In the genomic region with DNA sequence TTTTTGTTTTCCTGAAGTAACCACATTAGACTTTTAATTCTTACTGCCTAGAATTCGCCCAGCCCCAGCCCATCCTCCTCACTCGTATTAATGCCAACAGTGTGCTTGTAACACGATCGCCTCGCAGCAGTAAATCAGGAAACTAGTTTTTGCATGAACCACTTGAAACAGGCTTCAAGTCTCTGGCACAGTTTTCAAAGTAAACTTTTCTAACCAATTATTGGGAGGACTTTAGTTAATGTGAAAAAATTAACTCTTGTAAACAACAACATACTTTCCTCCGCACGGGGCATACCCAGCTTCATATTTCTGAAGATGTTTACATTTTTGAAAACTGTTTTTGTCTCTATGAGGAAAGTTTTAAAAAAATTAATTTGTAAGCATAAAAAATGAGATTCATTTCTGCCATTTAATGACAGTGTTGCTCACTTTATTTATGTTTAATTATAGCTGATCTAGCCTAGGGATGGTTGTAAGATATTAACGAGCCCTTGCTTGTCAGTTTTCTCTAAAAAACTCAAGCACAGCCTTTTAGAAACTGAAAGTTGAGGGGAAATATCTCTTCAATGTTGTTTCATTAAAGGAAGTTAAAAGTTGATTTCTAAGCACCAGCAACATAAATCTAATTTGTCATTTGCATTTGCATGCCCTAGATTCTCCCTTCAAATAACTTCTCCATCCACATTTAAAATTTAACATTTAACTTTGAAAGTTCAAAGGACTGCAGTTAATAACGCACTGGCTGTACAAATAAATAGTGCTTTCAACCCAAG, we compare ENCODE assay signal across 8 cellular contexts. TPM values are rescaled to one million over a fixed set of nuclear protein-coding genes. Genes with fewer than 3 reads are reported as not detected.
DNase-seq lines count a peak whose midpoint lies in the region; ATAC-seq and TF ChIP-seq lines count a peak whose summit lies in the region.

No MANE protein-coding gene starts in this region.

- H3K36me3 ChIP-seq in aorta (ENCODE audit: control insufficient read depth in 1 of 2, insufficient read depth in 2 of 2, low read length in 1 of 2) = no peaks in the 10 kb centered on the region

- peaks cover 20% of the 10 kb centered on the region for H3K4me1 Mint-ChIP-seq in activated B cell treated with CpG ODN at 0.5 μM for 24 hours

- POLR2A ChIA-PET in activated B cell treated with CpG ODN at 0.5 μM for 24 hours (lab: Charles Lee) = no interaction called here

- peak overlapping the region; percentile 77 for H3K4me3 Mint-ChIP-seq in activated B cell treated with CpG ODN at 0.5 μM for 24 hours

- H3K4me3 ChIP-seq in aorta (ENCODE audit: low read length in 2 of 2) = no peak overlapping the region
- H3K4me3 ChIP-seq in dorsolateral prefrontal cortex = peak overlapping the region in 21 of 59 donors; percentile 3 to 36 (median 13)

- H3K27ac ChIP-seq in aorta (ENCODE audit: low read depth in 1 of 2, low read length in 2 of 2) = no peak overlapping the region
- H3K27ac ChIP-seq in dorsolateral prefrontal cortex = peak overlapping the region in 16 of 59 donors; percentile 6 to 66 (median 30)

- H3K36me3 Mint-ChIP-seq in activated B cell treated with CpG ODN at 0.5 μM for 24 hours (ENCODE audit: low read depth) = no peaks in the 10 kb centered on the region

- peaks cover 0 to 2% of the 10 kb centered on the region in 2 donors for H3K4me1 ChIP-seq in aorta (ENCODE audit: control insufficient read depth in 1 of 2, insufficient read depth in 2 of 2, low read length in 2 of 2)

- ATAC-seq in Right ventricle myocardium inferior (peak; percentile 75), activated B cell treated with CpG ODN at 0.5 μM for 24 hours (ENCODE audit: low read depth) (no peak), aorta (ENCODE audit: low FRiP score) (peak; percentile 64)
- ATAC-seq in activated CD4-positive, CD25-positive, alpha-beta regulatory T cell treated with anti-CD3 and anti-CD28 coated beads, Interleukin-2, amount 50 U/mL, for 24 hours = no peak

- intact Hi-C loops in Right ventricle myocardium inferior (cut with DNase I) = no loop called here
- intact Hi-C loops in cardiac septum (cut with DNase I) = no loop called here
- intact Hi-C loops in activated B cell treated with CpG ODN at 0.5 μM for 24 hours (cut with micrococcal nuclease) = no loop called here
- intact Hi-C loops in aorta (cut with DNase I) = no loop called here
- intact Hi-C loops in dorsolateral prefrontal cortex (cut with DNase I) = no loop called here

- peaks cover 2% of the 10 kb centered on the region for H3K27me3 Mint-ChIP-seq in activated B cell treated with CpG ODN at 0.5 μM for 24 hours

- CTCF ChIA-PET in activated B cell treated with CpG ODN at 0.5 μM for 24 hours (lab: Charles Lee) = no interaction called here

- H3K9me3 ChIP-seq in aorta (ENCODE audit: control insufficient read depth, low read length) = no peaks in the 10 kb centered on the region

- H3K27me3 ChIP-seq in aorta (ENCODE audit: control insufficient read depth in 1 of 2, insufficient read depth in 2 of 2, low read length in 1 of 2) (no peaks in the 10 kb centered on the region), dorsolateral prefrontal cortex (no peaks in the 10 kb centered on the region)

- peak overlapping the region; percentile 31 for H3K27ac Mint-ChIP-seq in activated B cell treated with CpG ODN at 0.5 μM for 24 hours

- TF ChIP-seq CTCF in activated B cell treated with CpG ODN at 0.5 μM for 24 hours (IDR thresholded peaks at IDR 0.05) (no peak), dorsolateral prefrontal cortex (IDR thresholded peaks at IDR 0.05 in 54 of 56, conservative IDR thresholded peaks at IDR 0.05 in 2 of 56; ENCODE audit: low read depth in 1 of 56, partially characterized antibody in 56 of 56) (no peak)

- no peak for DNase-seq in Right ventricle myocardium inferior (ENCODE audit: missing footprints)
- no peak for DNase-seq in cardiac septum (ENCODE audit: low spot score)
- no peak for DNase-seq in activated B cell treated with CpG ODN at 0.5 μM for 24 hours
- DNase-seq in kidney glomerular epithelial cell (lab: John Stamatoyannopoulos, UW) = peak; percentile 33
- DNase-seq in aorta = no peak
- no peak for DNase-seq in midbrain (lab: John Stamatoyannopoulos, UW)
- DNase-seq in dorsolateral prefrontal cortex = no peak

- no peaks in the 10 kb centered on the region for H3K9me3 Mint-ChIP-seq in activated B cell treated with CpG ODN at 0.5 μM for 24 hours

- WGBS in aorta, 2 donors = 24 to 27% methylated on average over 9 of the region's 9 CpGs

RNA-seq across cellular contexts. Expression of a gene that starts 39.4 kb away (rescaled TPM):
- total RNA-seq in Right ventricle myocardium inferior = 36.5 TPM
- total RNA-seq in cardiac septum = 20.0 TPM
- total RNA-seq in activated B cell treated with CpG ODN at 0.5 μM for 24 hours = not detected in 2 replicates
- total RNA-seq in aorta = 1 to 10 TPM; 1.6 to 4.3 TPM
- polyA plus RNA-seq in aorta = 1 to 10 TPM in 1 of 2 donors, under 1 TPM in 1; 0.38 to 2.1 TPM
- total RNA-seq in dorsolateral prefrontal cortex = 1 to 10 TPM; 1.6 to 6.0 (median 3.0) TPM

Comparison
In these comparisons a context has a peak if more than half of its experiments do, and no peak if none do; other contexts are left out.
1. ATAC-seq: peak in Right ventricle myocardium inferior (single experiment) and aorta (single experiment); none in activated B cell treated with CpG ODN at 0.5 μM for 24 hours (single experiment) and activated CD4-positive, CD25-positive, alpha-beta regulatory T cell treated with anti-CD3 and anti-CD28 coated beads, Interleukin-2, amount 50 U/mL, for 24 hours (0 of 2).